ENCODE assay signal across 36 cellular contexts in genomic region chr4:185883591-185883990, GRCh38.
"Had no signal": no experiment of that assay in that cellular context is flagged by ENCODE, and none has a peak within 500 bp of the region (broad histone marks: within the 10 kb centered on the region; RNA-seq: fewer than 3 reads in every experiment).

No MANE protein-coding gene starts in this region.

- DNase-seq: activated CD4-positive, alpha-beta memory T cell treated with anti-CD3 and anti-CD28 coated beads, Interleukin-2, amount 10 ng/mL, durations not matched to agents 7 days and 5 days; activated CD4-positive, alpha-beta T cell treated with anti-CD3 and anti-CD28 coated beads for 1 hour; activated CD4-positive, alpha-beta T cell treated with anti-CD3 and anti-CD28 coated beads for 36 hours; activated CD4-positive, alpha-beta T cell treated with anti-CD3 and anti-CD28 coated beads, Interleukin-2, amount 10 ng/mL, durations not matched to agents 7 days and 5 days; activated CD4-positive, alpha-beta T cell treated with anti-CD3 and anti-CD28 coated beads, Interleukin-2, amount 50 U/mL, for 48 hours; activated CD4-positive, CD25-positive, alpha-beta regulatory T cell; activated CD8-positive, alpha-beta memory T cell treated with anti-CD3 and anti-CD28 coated beads for 24 hours; activated CD8-positive, alpha-beta memory T cell treated with anti-CD3 and anti-CD28 coated beads, Interleukin-2, amount 10 ng/mL, durations not matched to agents 7 days and 5 days; activated CD8-positive, alpha-beta memory T cell treated with anti-CD3 and anti-CD28 coated beads, Interleukin-2, amount 50 U/mL, for 48 hours; activated CD8-positive, alpha-beta T cell treated with anti-CD3 and anti-CD28 coated beads, Interleukin-2, amount 10 ng/mL, durations not matched to agents 7 days and 5 days; activated effector memory CD4-positive, alpha-beta T cell treated with anti-CD3 and anti-CD28 coated beads, Interleukin-2, amount 50 U/mL, for 16 hours; activated gamma-delta T cell treated with Interleukin-2 at 50 U/mL for 16 hours; activated naive CD4-positive, alpha-beta T cell; activated naive CD4-positive, alpha-beta T cell treated with anti-CD3 and anti-CD28 coated beads for 36 hours; activated naive CD4-positive, alpha-beta T cell treated with anti-CD3 and anti-CD28 coated beads, Interleukin-2, amount 50 U/mL, for 16 hours; activated naive CD8-positive, alpha-beta T cell treated with anti-CD3 and anti-CD28 coated beads for 36 hours; activated T-cell treated with anti-CD3 and anti-CD28 coated beads, Interleukin-2, amount 50 U/mL, for 4 hours; activated T-cell treated with anti-CD3 and anti-CD28 coated beads, Interleukin-2, amount 50 U/mL, for 72 hours; amygdala; anterior cingulate cortex; caudate nucleus; cerebellar nuclear complex; T-helper 1 cell; T-helper 2 cell; T-helper 9 cell; WERI-Rb-1 had no signal

- H3K9me3 Mint-ChIP-seq: activated CD4-positive, alpha-beta memory T cell treated with anti-CD3 and anti-CD28 coated beads, Interleukin-2, amount 10 ng/mL, durations not matched to agents 7 days and 5 days; activated CD4-positive, alpha-beta T cell treated with anti-CD3 and anti-CD28 coated beads, Interleukin-2, amount 10 ng/mL, durations not matched to agents 7 days and 5 days; activated naive CD4-positive, alpha-beta T cell treated with anti-CD3 and anti-CD28 coated beads, Interleukin-2, amount 50 U/mL, for 72 hours; activated T-helper 1 cell treated with anti-CD3 and anti-CD28 coated beads, Interleukin-12 subunit alpha, Interleukin-12 subunit beta, Interleukin-2, Interleukin-4 antibody, amounts not matched to agents 30 ng/mL and 10 ng/mL and 1 ng/mL, durations not matched to agents 14 hours and 24 hours and 36 hours; activated T-helper 17 cell treated with anti-CD3 and anti-CD28 coated beads, Interleukin-2, amount 50 U/mL, for 72 hours; T-helper 1 cell treated with Interleukin-12 subunit alpha and Interleukin-12 subunit beta and Interleukin-4 antibody, amounts not matched to agents 30 μg/mL and 1 μg/mL, for 36 hours; T-helper 2 cell treated with Interferon-gamma antibody and Interleukin-4, amounts not matched to agents 5 μg/mL and 100 μg/mL, for 36 hours had no signal

- H3K36me3 ChIP-seq: ascending aorta, cardiac muscle cell, WERI-Rb-1 had no signal

- H3K4me3 Mint-ChIP-seq: activated CD4-positive, alpha-beta memory T cell treated with anti-CD3 and anti-CD28 coated beads, Interleukin-2, amount 10 ng/mL, durations not matched to agents 7 days and 5 days; activated CD4-positive, alpha-beta T cell treated with anti-CD3 and anti-CD28 coated beads for 36 hours; activated CD4-positive, alpha-beta T cell treated with anti-CD3 and anti-CD28 coated beads, Interleukin-2, amount 10 ng/mL, durations not matched to agents 7 days and 5 days; activated CD8-positive, alpha-beta memory T cell treated with anti-CD3 and anti-CD28 coated beads, Interleukin-2, amount 10 ng/mL, durations not matched to agents 7 days and 5 days; activated CD8-positive, alpha-beta T cell treated with anti-CD3 and anti-CD28 coated beads, Interleukin-2, amount 10 ng/mL, durations not matched to agents 7 days and 5 days; activated naive CD4-positive, alpha-beta T cell treated with anti-CD3 and anti-CD28 coated beads for 36 hours; activated naive CD8-positive, alpha-beta T cell treated with anti-CD3 and anti-CD28 coated beads for 36 hours; activated T-cell treated with anti-CD3 and anti-CD28 coated beads, Interleukin-2, amount 50 U/mL, for 4 hours; activated T-cell treated with anti-CD3 and anti-CD28 coated beads, Interleukin-2, amount 50 U/mL, for 72 hours; activated T-helper 1 cell treated with anti-CD3 and anti-CD28 coated beads, Interleukin-12 subunit alpha, Interleukin-12 subunit beta, Interleukin-2, Interleukin-4 antibody, amounts not matched to agents 30 ng/mL and 10 ng/mL and 1 ng/mL, durations not matched to agents 14 hours and 24 hours and 36 hours; activated T-helper 17 cell treated with anti-CD3 and anti-CD28 coated beads, Interleukin-2, amount 50 U/mL, for 72 hours; brain; central memory CD8-positive, alpha-beta T cell; T-helper 1 cell treated with Interleukin-12 subunit alpha and Interleukin-12 subunit beta and Interleukin-4 antibody, amounts not matched to agents 30 μg/mL and 1 μg/mL, for 36 hours; T-helper 2 cell treated with Interferon-gamma antibody and Interleukin-4, amounts not matched to agents 5 μg/mL and 100 μg/mL, for 36 hours; WTC11 had no signal

- H3K4me3 ChIP-seq: ascending aorta, cardiac muscle cell had no signal

- H3K27me3 ChIP-seq: ascending aorta, cardiac muscle cell had no signal

- H3K36me3 Mint-ChIP-seq: activated CD8-positive, alpha-beta memory T cell treated with anti-CD3 and anti-CD28 coated beads, Interleukin-2, amount 10 ng/mL, durations not matched to agents 7 days and 5 days; activated naive CD4-positive, alpha-beta T cell treated with anti-CD3 and anti-CD28 coated beads, Interleukin-2, amount 50 U/mL, for 72 hours; activated naive CD8-positive, alpha-beta T cell treated with anti-CD3 and anti-CD28 coated beads for 36 hours had no signal

- H3K27ac Mint-ChIP-seq: activated CD4-positive, alpha-beta memory T cell treated with anti-CD3 and anti-CD28 coated beads, Interleukin-2, amount 10 ng/mL, durations not matched to agents 7 days and 5 days; activated CD4-positive, alpha-beta T cell treated with anti-CD3 and anti-CD28 coated beads for 36 hours; activated CD4-positive, alpha-beta T cell treated with anti-CD3 and anti-CD28 coated beads, Interleukin-2, amount 10 ng/mL, durations not matched to agents 7 days and 5 days; activated CD8-positive, alpha-beta memory T cell treated with anti-CD3 and anti-CD28 coated beads, Interleukin-2, amount 10 ng/mL, durations not matched to agents 7 days and 5 days; activated CD8-positive, alpha-beta T cell treated with anti-CD3 and anti-CD28 coated beads, Interleukin-2, amount 10 ng/mL, durations not matched to agents 7 days and 5 days; activated naive CD4-positive, alpha-beta T cell treated with anti-CD3 and anti-CD28 coated beads for 36 hours; activated naive CD4-positive, alpha-beta T cell treated with anti-CD3 and anti-CD28 coated beads, Interleukin-2, amount 50 U/mL, for 72 hours; activated naive CD8-positive, alpha-beta T cell treated with anti-CD3 and anti-CD28 coated beads for 36 hours; activated T-cell treated with anti-CD3 and anti-CD28 coated beads, Interleukin-2, amount 50 U/mL, for 72 hours; activated T-helper 1 cell treated with anti-CD3 and anti-CD28 coated beads, Interleukin-12 subunit alpha, Interleukin-12 subunit beta, Interleukin-2, Interleukin-4 antibody, amounts not matched to agents 30 ng/mL and 10 ng/mL and 1 ng/mL, durations not matched to agents 14 hours and 24 hours and 36 hours; activated T-helper 17 cell treated with anti-CD3 and anti-CD28 coated beads, Interleukin-2, amount 50 U/mL, for 72 hours; brain; T-helper 1 cell treated with Interleukin-12 subunit alpha and Interleukin-12 subunit beta and Interleukin-4 antibody, amounts not matched to agents 30 μg/mL and 1 μg/mL, for 36 hours; T-helper 2 cell treated with Interferon-gamma antibody and Interleukin-4, amounts not matched to agents 5 μg/mL and 100 μg/mL, for 36 hours; WTC11 had no signal

- H3K4me1 Mint-ChIP-seq: activated CD4-positive, alpha-beta memory T cell treated with anti-CD3 and anti-CD28 coated beads, Interleukin-2, amount 10 ng/mL, durations not matched to agents 7 days and 5 days; activated CD4-positive, alpha-beta T cell treated with anti-CD3 and anti-CD28 coated beads, Interleukin-2, amount 10 ng/mL, durations not matched to agents 7 days and 5 days; activated CD8-positive, alpha-beta memory T cell treated with anti-CD3 and anti-CD28 coated beads, Interleukin-2, amount 10 ng/mL, durations not matched to agents 7 days and 5 days; activated T-helper 17 cell treated with anti-CD3 and anti-CD28 coated beads, Interleukin-2, amount 50 U/mL, for 72 hours; central memory CD8-positive, alpha-beta T cell had no signal

- H3K4me1 ChIP-seq: ascending aorta had no signal

- H3K27ac ChIP-seq: ascending aorta, cardiac muscle cell, WERI-Rb-1 had no signal
